In genomic region chr14:103100281-103101121, GRCh38 we compare ENCODE assay signal across 1 cellular context.
TF ChIP-seq lines count a peak whose summit lies in the region.

No MANE protein-coding gene starts in this region.

TF ChIP-seq in HepG2, 621 proteins besides CTCF, POLR2A, EP300 and RAD21 (continued from another document and continues in another):
- TF ChIP-seq PRDM15 (CRISPR knock-in tag; IDR thresholded peaks at IDR 0.05) (peak; percentile 85), FOXM1 (CRISPR knock-in tag; IDR thresholded peaks at IDR 0.05) (no peak), ZNF709 (CRISPR knock-in tag; IDR thresholded peaks at IDR 0.05) (no peak), ZBTB34 (CRISPR knock-in tag; IDR thresholded peaks at IDR 0.05) (no peak), TERF1 (CRISPR knock-in tag; IDR thresholded peaks at IDR 0.05) (no peak), ZNF572 (CRISPR knock-in tag; IDR thresholded peaks at IDR 0.05) (0 out of 2 replicates have a peak, but pooled peaks have one; percentile 82), RORA (CRISPR knock-in tag; IDR thresholded peaks at IDR 0.05) (no peak), TOE1 (CRISPR knock-in tag; IDR thresholded peaks at IDR 0.05) (no peak), PAX8 (CRISPR knock-in tag; IDR thresholded peaks at IDR 0.05; ENCODE audit: borderline replicate concordance) (no peak), ZNF737 (CRISPR knock-in tag; IDR thresholded peaks at IDR 0.05; ENCODE audit: borderline replicate concordance) (0 out of 2 replicates have a peak, but pooled peaks have one; percentile 52), DDIT3 (CRISPR knock-in tag; IDR thresholded peaks at IDR 0.05) (no peak), GZF1 (CRISPR knock-in tag; IDR thresholded peaks at IDR 0.05) (no peak), ZNF580 (CRISPR knock-in tag; IDR thresholded peaks at IDR 0.05; ENCODE audit: borderline replicate concordance, low read depth) (peak; percentile 75; the same call in 1 of the 2 replicates), JUN (CRISPR knock-in tag; IDR thresholded peaks at IDR 0.05) (no peak; the same call in 1 of the 2 replicates), IKZF1 (IDR thresholded peaks at IDR 0.05) (no peak), ZNF567 (CRISPR knock-in tag; IDR thresholded peaks at IDR 0.05; ENCODE audit: borderline replicate concordance) (no peak), ATAD3A (CRISPR knock-in tag; IDR thresholded peaks at IDR 0.05) (no peak), CREM (IDR thresholded peaks at IDR 0.05) (peak; percentile 75; the same call in 1 of the 2 replicates), CREM (CRISPR knock-in tag; IDR thresholded peaks at IDR 0.05) (no peak), NFE2L2 (IDR thresholded peaks at IDR 0.05; ENCODE audit: low read length) (no peak), ZSCAN9 (CRISPR knock-in tag; IDR thresholded peaks at IDR 0.05; ENCODE audit: borderline replicate concordance) (peak; percentile 63; the same call in 1 of the 2 replicates), MLX (CRISPR knock-in tag; IDR thresholded peaks at IDR 0.05) (peak; percentile 72), ZNF660 (CRISPR knock-in tag; IDR thresholded peaks at IDR 0.05; ENCODE audit: borderline replicate concordance, low read depth) (no peak; the same call in 1 of the 2 replicates), HNRNPLL (IDR thresholded peaks at IDR 0.05; ENCODE audit: low read depth, low read length, poor library complexity, severe bottlenecking) (no peak), ZC3H13 (CRISPR knock-in tag; IDR thresholded peaks at IDR 0.05) (no peak; the same call in 1 of the 2 replicates), THAP9 (CRISPR knock-in tag; IDR thresholded peaks at IDR 0.05; ENCODE audit: borderline replicate concordance) (peak; percentile 65; the same call in 1 of the 2 replicates), STAG1 (CRISPR knock-in tag; IDR thresholded peaks at IDR 0.05) (no peak), PLRG1 (conservative IDR thresholded peaks at IDR 0.05) (no peak), ZSCAN20 (CRISPR knock-in tag; IDR thresholded peaks at IDR 0.05; ENCODE audit: borderline replicate concordance) (0 out of 2 replicates have a peak, but pooled peaks have one; percentile 48), SAFB2 (CRISPR knock-in tag; IDR thresholded peaks at IDR 0.05; ENCODE audit: borderline replicate concordance, low read depth) (no peak; the same call in none of the 2 replicates), CERS6 (CRISPR knock-in tag; IDR thresholded peaks at IDR 0.05) (0 out of 2 replicates have a peak, but pooled peaks have one; percentile 62), ZNF614 (CRISPR knock-in tag; IDR thresholded peaks at IDR 0.05; ENCODE audit: borderline replicate concordance) (peak; percentile 71; the same call in 1 of the 2 replicates), ZNF207 (IDR thresholded peaks at IDR 0.05; ENCODE audit: borderline replicate concordance) (no peak), ZBTB37 (CRISPR knock-in tag; IDR thresholded peaks at IDR 0.05) (no peak), NFYC (CRISPR knock-in tag; IDR thresholded peaks at IDR 0.05) (no peak), E2F1 (CRISPR knock-in tag; IDR thresholded peaks at IDR 0.05) (peak; percentile 62; the same call in 1 of the 2 replicates), PTBP1 (IDR thresholded peaks at IDR 0.05; ENCODE audit: low read depth, low read length, poor library complexity, severe bottlenecking) (no peak), ADNP (CRISPR knock-in tag; IDR thresholded peaks at IDR 0.05) (no peak), SOX13 (IDR thresholded peaks at IDR 0.05) (peak; percentile 67; the same call in 1 of the 2 replicates), SOX13 (CRISPR knock-in tag; conservative IDR thresholded peaks at IDR 0.05 in 1 of 2, IDR thresholded peaks at IDR 0.05 in 1 of 2) (peak in 1 of 2 experiments; percentile 80; a peak in 2 of 4 replicates), SMAD1 (CRISPR knock-in tag; IDR thresholded peaks at IDR 0.05; ENCODE audit: borderline replicate concordance, low read depth) (peak; percentile 54; the same call in 1 of the 2 replicates), ARID4A (CRISPR knock-in tag; IDR thresholded peaks at IDR 0.05; ENCODE audit: borderline replicate concordance) (peak; percentile 89), ZNF138 (CRISPR knock-in tag; IDR thresholded peaks at IDR 0.05; ENCODE audit: low read depth) (no peak; the same call in 1 of the 2 replicates)
